8 cellular contexts compared by ENCODE assay signal in the genomic region with DNA sequence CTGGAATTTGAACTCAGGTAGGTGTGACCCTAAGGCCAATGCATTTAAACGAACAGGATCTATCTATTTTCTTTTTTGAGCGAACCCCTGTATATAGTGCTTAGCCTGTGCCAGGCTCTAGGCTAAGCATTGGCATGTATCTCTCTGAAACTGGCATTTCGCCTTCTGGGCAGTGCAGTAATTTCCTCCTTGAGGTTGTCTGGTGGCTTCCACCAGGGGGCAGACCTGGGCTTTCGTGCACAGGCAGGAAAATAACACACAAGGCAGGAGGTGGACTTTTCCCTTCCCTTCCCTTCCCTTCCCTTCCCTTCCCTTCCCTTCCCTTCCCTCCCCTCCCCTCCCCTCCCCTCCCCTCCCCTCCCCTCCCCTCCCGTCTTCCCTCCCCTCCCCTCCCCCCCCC. TPM values are rescaled to one million over a fixed set of nuclear protein-coding genes. Genes with fewer than 3 reads are reported as not detected.
DNase-seq lines count a peak whose midpoint lies in the region; ATAC-seq and TF ChIP-seq lines count a peak whose summit lies in the region.

No MANE protein-coding gene starts in this region.

- no peak overlapping the region for H3K27ac ChIP-seq in esophagus muscularis mucosa (replicated peaks in 1 of 4)

- H3K27me3 Mint-ChIP-seq in naive thymus-derived CD8-positive, alpha-beta T cell = peaks cover 0 to 2% (median 0%) of the 10 kb centered on the region in 5 donors

- H3K9me3 ChIP-seq in BE2C (no peaks in the 10 kb centered on the region), NT2/D1 (ENCODE audit: insufficient read depth, low read length) (no peaks in the 10 kb centered on the region), esophagus muscularis mucosa (no peaks in the 10 kb centered on the region)

- no peak overlapping the region for H3K9ac ChIP-seq in NT2/D1 (ENCODE audit: insufficient read length, low read depth)

- no peak for TF ChIP-seq EP300 in esophagus muscularis mucosa (IDR thresholded peaks at IDR 0.05)

- WGBS in esophagus muscularis mucosa = 17% methylated on average over 5 of the region's 5 CpGs

- TF ChIP-seq CTCF in BE2C (IDR thresholded peaks at IDR 0.05; ENCODE audit: low read depth, low read length) (peak; percentile 79), esophagus muscularis mucosa (IDR thresholded peaks at IDR 0.05) (peak; percentile 61 to 69 (median 67))

- intact Hi-C loops in esophagus muscularis mucosa (cut with DNase I) = loop anchor here (10.0 kb wide), 1 partner anchor 703 kb away; no protein-coding TSS in a partner anchor

- POLR2A ChIA-PET in naive thymus-derived CD8-positive, alpha-beta T cell (lab: Charles Lee) = interaction anchor here (1.0 to 1.1 kb wide), 2 partner anchors 209 to 236 kb away, joined by 3 to 4 read pairs; no protein-coding TSS in a partner anchor

- H3K27me3 ChIP-seq in BE2C = peaks cover 4% of the 10 kb centered on the region
- no peaks in the 10 kb centered on the region for H3K27me3 ChIP-seq in NT2/D1 (ENCODE audit: insufficient read depth, insufficient read length)
- H3K27me3 ChIP-seq in esophagus muscularis mucosa = peaks cover 0 to 26% (median 0%) of the 10 kb centered on the region in 4 donors

- TF ChIP-seq POLR2A in esophagus muscularis mucosa (IDR thresholded peaks at IDR 0.05; ENCODE audit: low read depth) = no peak

- H3K4me1 Mint-ChIP-seq in naive thymus-derived CD8-positive, alpha-beta T cell = peaks cover 7 to 16% (median 12%) of the 10 kb centered on the region in 4 donors
- peaks cover 17% of the 10 kb centered on the region for H3K4me1 Mint-ChIP-seq in stimulated activated effector memory CD8-positive, alpha-beta T cell treated with anti-CD3 and anti-CD28 coated beads, Interleukin-12 subunit alpha, Interleukin-12 subunit beta, amount 100 ng/mL, for 72 hours

- H3K36me3 ChIP-seq in BE2C = no peaks in the 10 kb centered on the region
- no peaks in the 10 kb centered on the region for H3K36me3 ChIP-seq in NT2/D1 (ENCODE audit: insufficient read depth, insufficient read length, low read length)
- no peaks in the 10 kb centered on the region for H3K36me3 ChIP-seq in esophagus muscularis mucosa

- H3K4me3 ChIP-seq in BE2C (ENCODE audit: low read depth, low read length) (no peak overlapping the region), NT2/D1 (ENCODE audit: insufficient read length, low read depth) (no peak overlapping the region), esophagus muscularis mucosa (no peak overlapping the region)

- no peaks in the 10 kb centered on the region for H3K36me3 Mint-ChIP-seq in naive thymus-derived CD8-positive, alpha-beta T cell
- peaks cover 6% of the 10 kb centered on the region for H3K36me3 Mint-ChIP-seq in stimulated activated effector memory CD8-positive, alpha-beta T cell treated with anti-CD3 and anti-CD28 coated beads, Interleukin-12 subunit alpha, Interleukin-12 subunit beta, amount 100 ng/mL, for 72 hours

- DNase-seq in BE2C (peak; percentile 74), HCEC 1CT (peak; percentile 39), NT2/D1 (ENCODE audit: low read depth, low spot score) (peak; percentile 68), activated T-cell treated with anti-CD3 and anti-CD28 coated beads for 1 hour (ENCODE audit: low read depth) (peak; percentile 83), esophagus muscularis mucosa (ENCODE audit: extremely low spot score) (no peak)
- peak; percentile 54 to 86 (median 72) for DNase-seq in naive thymus-derived CD8-positive, alpha-beta T cell
- peak; percentile 73 to 82 for DNase-seq in stimulated activated effector memory CD8-positive, alpha-beta T cell treated with anti-CD3 and anti-CD28 coated beads, Interleukin-12 subunit alpha, Interleukin-12 subunit beta, amount 100 ng/mL, for 72 hours (ENCODE audit: low spot score in 2 of 2)

- no peaks in the 10 kb centered on the region for H3K4me1 ChIP-seq in BE2C
- H3K4me1 ChIP-seq in NT2/D1 (ENCODE audit: insufficient read depth, insufficient read length) = no peaks in the 10 kb centered on the region
- peaks cover 0 to 9% (median 3%) of the 10 kb centered on the region in 4 donors for H3K4me1 ChIP-seq in esophagus muscularis mucosa

- peak; percentile 65 to 76 for ATAC-seq in naive thymus-derived CD8-positive, alpha-beta T cell
- peak; percentile 72 for ATAC-seq in stimulated activated effector memory CD8-positive, alpha-beta T cell treated with anti-CD3 and anti-CD28 coated beads, Interleukin-12 subunit alpha, Interleukin-12 subunit beta, amount 100 ng/mL, for 72 hours
- no peak for ATAC-seq in HG02973 (IDR thresholded peaks at IDR 0.05; ENCODE audit: unreplicated experiment)

- H3K9me3 Mint-ChIP-seq in naive thymus-derived CD8-positive, alpha-beta T cell = no peaks in the 10 kb centered on the region
- H3K9me3 Mint-ChIP-seq in stimulated activated effector memory CD8-positive, alpha-beta T cell treated with anti-CD3 and anti-CD28 coated beads, Interleukin-12 subunit alpha, Interleukin-12 subunit beta, amount 100 ng/mL, for 72 hours = no peaks in the 10 kb centered on the region

- H3K4me3 Mint-ChIP-seq in naive thymus-derived CD8-positive, alpha-beta T cell = no peak overlapping the region
- H3K4me3 Mint-ChIP-seq in stimulated activated effector memory CD8-positive, alpha-beta T cell treated with anti-CD3 and anti-CD28 coated beads, Interleukin-12 subunit alpha, Interleukin-12 subunit beta, amount 100 ng/mL, for 72 hours = peak overlapping the region; percentile 35

- peak overlapping the region in 1 of 10 donors; percentile 74 for H3K27ac Mint-ChIP-seq in naive thymus-derived CD8-positive, alpha-beta T cell
- H3K27ac Mint-ChIP-seq in stimulated activated effector memory CD8-positive, alpha-beta T cell treated with anti-CD3 and anti-CD28 coated beads, Interleukin-12 subunit alpha, Interleukin-12 subunit beta, amount 100 ng/mL, for 72 hours = peak overlapping the region; percentile 75

RNA-seq across cellular contexts. Expression of a gene that starts 34.4 kb away (rescaled TPM):
- polyA plus RNA-seq in BE2C (2012; ENCODE audit: insufficient read depth, insufficient read length, low read depth) = not detected
- total RNA-seq in esophagus muscularis mucosa = 10 to 100 TPM in 2 of 4 donors, 1 to 10 TPM in 2; 5.8 to 15.6 (median 9.7) TPM
- 100 to 1,000 TPM; 123 to 129 TPM for total RNA-seq in naive thymus-derived CD8-positive, alpha-beta T cell
- 100 to 1,000 TPM in 2 of 3 donors, 10 to 100 TPM in 1; 57.2 to 142 (median 107) TPM for polyA plus RNA-seq in naive thymus-derived CD8-positive, alpha-beta T cell

RNA-seq across cellular contexts. Expression of a gene that starts 46.6 kb away (rescaled TPM):
- polyA plus RNA-seq in BE2C (2012; ENCODE audit: insufficient read depth, insufficient read length, low read depth) = not detected
- not detected for total RNA-seq in esophagus muscularis mucosa
- total RNA-seq in naive thymus-derived CD8-positive, alpha-beta T cell = not detected
- polyA plus RNA-seq in naive thymus-derived CD8-positive, alpha-beta T cell = not detected

Comparison
In these comparisons a context has a peak if more than half of its experiments do, and no peak if none do; other contexts are left out.
1. RNA of a gene that starts 34.4 kb away (total RNA-seq): 123 to 129 TPM in naive thymus-derived CD8-positive, alpha-beta T cell; 5.8 to 15.6 TPM in esophagus muscularis mucosa; every median in the first group is over 4 times any median in the second.